7 cellular contexts compared by ENCODE assay signal in genomic region chr7:4642468-4643203, GRCh38. TPM values are rescaled to one million over a fixed set of nuclear protein-coding genes. Genes with fewer than 3 reads are reported as not detected.
DNase-seq lines count a peak whose midpoint lies in the region; ATAC-seq and TF ChIP-seq lines count a peak whose summit lies in the region.

No MANE protein-coding gene starts in this region.

- H3K9me3 ChIP-seq in HCT116 (ENCODE audit: control insufficient read depth in 1 of 2, insufficient read depth in 1 of 2, low read depth in 1 of 2, low read length in 2 of 2) = no peaks in the 10 kb centered on the region; a peak in 1 of 4 replicates

- peak overlapping the region; percentile 85 for H3K9ac ChIP-seq in HCT116 (ENCODE audit: low read length)

- RAD21 ChIA-PET in HCT116 (lab: Charles Lee; ENCODE audit: low non-redundant PET in 1 of 2, low total read pairs in 2 of 2, uncharacterized antibody in 2 of 2, unreplicated experiment in 2 of 2) = no interaction called here

- POLR2A ChIA-PET in HCT116 (lab: Charles Lee) = no interaction called here

- H3K9me2 ChIP-seq in HCT116 (ENCODE audit: insufficient read depth) = no peaks in the 10 kb centered on the region

- no peak for TF ChIP-seq POLR2A in HCT116 (IDR thresholded peaks at IDR 0.05; ENCODE audit: borderline replicate concordance, extremely low read depth, insufficient read depth, insufficient read length)

- ATAC-seq in HCT116 = no peak
- ATAC-seq in SK-N-SH treated with all-trans-retinoic acid at 6 μM for 48 hours = no peak
- no peak for ATAC-seq in GM19455 (IDR thresholded peaks at IDR 0.05; ENCODE audit: unreplicated experiment)

- peak overlapping the region; percentile 98 for H3K4me2 ChIP-seq in HCT116 (ENCODE audit: low read length)

- CTCF ChIA-PET in HCT116 (lab: Charles Lee) = interaction anchor here (2.6 kb wide), 1 partner anchor 11 kb away, joined by 16 read pairs; no protein-coding TSS in a partner anchor

- peak overlapping the region; percentile 90 for H3K27ac ChIP-seq in HCT116 (ENCODE audit: low read depth, low read length)

- no peaks in the 10 kb centered on the region for H3K36me3 ChIP-seq in HCT116 (ENCODE audit: control insufficient read depth in 1 of 2, insufficient read depth in 2 of 2, low read length in 2 of 2)

- no peak for TF ChIP-seq RAD21 in HCT116 (IDR thresholded peaks at IDR 0.05; ENCODE audit: low read depth)

- no peaks in the 10 kb centered on the region for H4K20me1 ChIP-seq in HCT116 (ENCODE audit: insufficient read depth)

- no peaks in the 10 kb centered on the region for H3K79me2 ChIP-seq in HCT116 (ENCODE audit: insufficient read depth, low read length)

- DNase-seq in HCT116 (ENCODE audit: low read depth, low spot score) (no peak), fibroblast of peridontal ligament (ENCODE audit: extremely low read depth) (peak; percentile 20), skeletal muscle cell (ENCODE audit: low read depth) (no peak), NCI-H2227 (lab: John Stamatoyannopoulos, UW; ENCODE audit: unreplicated experiment) (no peak), NCI-H2227 treated with DMSO at 0.1 percent for 48 hours (lab: John Stamatoyannopoulos, UW) (no peak)

- no peak for TF ChIP-seq CTCF in HCT116 (IDR thresholded peaks at IDR 0.05 in 2 of 3, conservative IDR thresholded peaks at IDR 0.05 in 1 of 3; ENCODE audit: borderline replicate concordance in 1 of 3, insufficient read depth in 1 of 3, low read depth in 2 of 3, low read length in 2 of 3)

- intact Hi-C loops in HCT116 (cut with micrococcal nuclease) = no loop called here

- TSS peak; percentile 94 for BruUV-seq in HCT116 (replicated peaks; lab: Mats Ljungman, UMichigan)

- peaks cover 5 to 24% of the 10 kb centered on the region in 2 experiments; a peak in 3 of 4 replicates for H3K4me1 ChIP-seq in HCT116 (ENCODE audit: control insufficient read depth in 1 of 2, insufficient read depth in 2 of 2, low read length in 2 of 2)

- H3K27me3 ChIP-seq in HCT116 (ENCODE audit: insufficient read depth, low read length) = no peaks in the 10 kb centered on the region

- no peak overlapping the region for H2AFZ ChIP-seq in HCT116 (ENCODE audit: low read depth, low read length, poor library complexity, severe bottlenecking)

- H3K4me3 ChIP-seq in HCT116 (replicated peaks in 1 of 2; ENCODE audit: low read depth in 1 of 2, low read length in 2 of 2) (peak overlapping the region; percentile 63 to 65), skeletal muscle cell (ENCODE audit: low read depth, low read length) (peak overlapping the region; percentile 66)

TF ChIP-seq in HCT116, 20 proteins besides CTCF, POLR2A, EP300 and RAD21:
- TF ChIP-seq JUND (IDR thresholded peaks at IDR 0.05) (peak; percentile 33; the same call in 1 of the 2 replicates), FOSL1 (IDR thresholded peaks at IDR 0.05; ENCODE audit: low read depth) (peak; percentile 8; the same call in 1 of the 2 replicates), MAX (IDR thresholded peaks at IDR 0.05) (no peak), CEBPB (IDR thresholded peaks at IDR 0.05; ENCODE audit: low read depth) (no peak)

TF ChIP-seq in SK-N-SH treated with all-trans-retinoic acid at 6 μM for 48 hours, 23 proteins besides CTCF, POLR2A, EP300 and RAD21:
- TF ChIP-seq PATZ1 (CRISPR knock-in tag; IDR thresholded peaks at IDR 0.05; ENCODE audit: borderline replicate concordance) (peak; percentile 37; the same call in 1 of the 2 replicates), ZNF565 (CRISPR knock-in tag; conservative IDR thresholded peaks at IDR 0.05; ENCODE audit: low read depth) (no peak), ARNTL (CRISPR knock-in tag; IDR thresholded peaks at IDR 0.05; ENCODE audit: borderline replicate concordance, low read depth) (no peak)

RNA-seq across cellular contexts. Expression of gene FOXK1, which starts 39.5 kb away (rescaled TPM):
- 60.5 TPM for total RNA-seq in HCT116 (2021; ENCODE audit: unreplicated experiment)
- 13.8 and 17.7 TPM in 2 replicates for polyA plus RNA-seq in HCT116 (2012)
